ENCODE assay signal across 14 cellular contexts in the genomic region with DNA sequence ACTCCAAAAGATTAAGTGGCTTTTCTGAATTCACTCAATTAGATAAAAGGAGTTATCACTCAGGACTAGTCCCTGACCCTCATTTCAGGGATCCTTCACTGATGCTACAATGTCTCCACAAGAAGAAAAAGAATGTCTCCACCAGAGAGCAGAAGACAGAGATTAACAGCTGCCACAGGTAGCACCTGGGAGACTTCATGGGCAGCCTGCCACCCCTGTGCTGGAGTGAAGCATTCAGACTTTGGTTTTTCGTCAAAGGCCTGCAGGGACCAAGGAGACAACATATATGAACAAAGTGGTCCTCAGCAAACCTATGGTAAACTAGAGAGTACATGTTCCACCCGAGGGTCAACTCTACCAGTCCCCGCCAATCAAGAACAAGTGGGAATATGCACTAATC.
DNase-seq lines count a peak whose midpoint lies in the region; ATAC-seq and TF ChIP-seq lines count a peak whose summit lies in the region.
"Had no signal": no experiment of that assay in that cellular context is flagged by ENCODE, and none has a peak within 500 bp of the region (broad histone marks: within the 10 kb centered on the region; RNA-seq: fewer than 3 reads in every experiment).

No MANE protein-coding gene starts in this region.

- TF ChIP-seq EP300 in stomach (IDR thresholded peaks at IDR 0.05): no peak

- H3K27ac Mint-ChIP-seq in WTC11 (peak overlapping the region; percentile 32; the same call in 1 of the 2 replicates), T-helper 17 cell (no peak overlapping the region)
- H3K27ac Mint-ChIP-seq: CD4-positive, alpha-beta T cell had no signal

- H3K9me3 Mint-ChIP-seq in WTC11: no peaks in the 10 kb centered on the region
- H3K9me3 Mint-ChIP-seq: CD4-positive, alpha-beta T cell had no signal

- no peak overlapping the region for H3K9ac ChIP-seq in HUES48 (ENCODE audit: low read depth, low read length)
- no peak overlapping the region for H3K9ac ChIP-seq in mesenchymal stem cell (ENCODE audit: low read length)
- H3K9ac ChIP-seq: GM23248 had no signal

- H4K8ac ChIP-seq in mesenchymal stem cell (ENCODE audit: low read length): no peak overlapping the region

- CTCF ChIA-PET in WTC11 (lab: Charles Lee): interaction anchor here (1.3 kb wide), 1 partner anchor 263 kb away, joined by 5 read pairs; no protein-coding TSS in a partner anchor

- no peak for DNase-seq in WTC11 (ENCODE audit: low spot score)
- DNase-seq in mesenchymal stem cell: no peak
- peak; percentile 26 for DNase-seq in stomach
- no peak for DNase-seq in BE2C
- no peak for DNase-seq in T-helper 17 cell
- DNase-seq: ACHN; Caco-2; CD4-positive, alpha-beta T cell; GM23248; H7; KG1 had no signal

- no peaks in the 10 kb centered on the region for H3K79me1 ChIP-seq in mesenchymal stem cell (replicated peaks; ENCODE audit: low read length, poor library complexity, severe bottlenecking)

- H3K27me3 Mint-ChIP-seq in WTC11 (ENCODE audit: low read depth): no peaks in the 10 kb centered on the region
- H3K27me3 Mint-ChIP-seq in T-helper 17 cell: no peaks in the 10 kb centered on the region
- H3K27me3 Mint-ChIP-seq: CD4-positive, alpha-beta T cell had no signal

- no peak overlapping the region for H2BK12ac ChIP-seq in mesenchymal stem cell (ENCODE audit: low read length in 2 of 2)

- H3K4me3 Mint-ChIP-seq in WTC11: no peak overlapping the region
- H3K4me3 Mint-ChIP-seq in T-helper 17 cell: no peak overlapping the region
- H3K4me3 Mint-ChIP-seq: CD4-positive, alpha-beta T cell had no signal

- H2AK5ac ChIP-seq in mesenchymal stem cell (ENCODE audit: low read length, severe bottlenecking): no peak overlapping the region

- TF ChIP-seq CTCF in WTC11 (IDR thresholded peaks at IDR 0.05) (no peak), stomach (IDR thresholded peaks at IDR 0.05) (no peak), BE2C (IDR thresholded peaks at IDR 0.05; ENCODE audit: low read depth, low read length) (no peak)

- no peak overlapping the region for H3K14ac ChIP-seq in mesenchymal stem cell (ENCODE audit: low read length in 2 of 2)

- H3K27ac ChIP-seq in HUES48 (ENCODE audit: low read depth, low read length) (peak overlapping the region; percentile 68), mesenchymal stem cell (ENCODE audit: low read length, poor library complexity, severe bottlenecking) (no peak overlapping the region), stomach (no peak overlapping the region)
- H3K27ac ChIP-seq: C4-2B, GM23248 had no signal

- WGBS in mesenchymal stem cell: 78% methylated on average over 1 of the region's 3 CpGs
- WGBS in stomach, 5 donors: 74 to 90% (median 82%) methylated on average over 3 of the region's 3 CpGs

- H3K4me1 Mint-ChIP-seq in WTC11: peaks cover 48% of the 10 kb centered on the region
- H3K4me1 Mint-ChIP-seq in T-helper 17 cell: peaks cover 9% of the 10 kb centered on the region

- H2BK5ac ChIP-seq in mesenchymal stem cell (ENCODE audit: low read depth, low read length, poor library complexity, severe bottlenecking): no peak overlapping the region

- H3K4me1 ChIP-seq in HUES48 (ENCODE audit: control insufficient read depth, insufficient read depth, low read length): peaks cover 35% of the 10 kb centered on the region
- H3K4me1 ChIP-seq in mesenchymal stem cell (ENCODE audit: control insufficient read depth, insufficient read depth, low read depth, low read length): no peaks in the 10 kb centered on the region
- peaks cover 0 to 19% (median 7%) of the 10 kb centered on the region in 4 donors for H3K4me1 ChIP-seq in stomach
- no peaks in the 10 kb centered on the region for H3K4me1 ChIP-seq in BE2C
- H3K4me1 ChIP-seq: Caco-2 had no signal

- H3K18ac ChIP-seq in mesenchymal stem cell (ENCODE audit: low read depth in 1 of 2, low read length in 2 of 2): no peak overlapping the region

- no peak overlapping the region for H4K91ac ChIP-seq in mesenchymal stem cell (ENCODE audit: low read length)

- H3K27me3 ChIP-seq in HUES48 (ENCODE audit: control insufficient read depth, insufficient read depth, low read length): no peaks in the 10 kb centered on the region
- H3K27me3 ChIP-seq in mesenchymal stem cell (ENCODE audit: control insufficient read depth in 1 of 2, insufficient read depth in 1 of 2, low read length in 2 of 2): no peaks in the 10 kb centered on the region
- H3K27me3 ChIP-seq in stomach: no peaks in the 10 kb centered on the region
- no peaks in the 10 kb centered on the region for H3K27me3 ChIP-seq in BE2C

- H2BK120ac ChIP-seq in mesenchymal stem cell (ENCODE audit: low read depth, low read length): no peak overlapping the region

- no peak overlapping the region for H3K4ac ChIP-seq in mesenchymal stem cell (ENCODE audit: low read depth in 1 of 2, low read length in 2 of 2)

- H3K36me3 ChIP-seq in HUES48 (ENCODE audit: control insufficient read depth, insufficient read depth, low read length) (no peaks in the 10 kb centered on the region), mesenchymal stem cell (ENCODE audit: control insufficient read depth in 1 of 2, insufficient read depth in 2 of 2, low read depth in 1 of 2, low read length in 2 of 2) (no peaks in the 10 kb centered on the region), stomach (no peaks in the 10 kb centered on the region), BE2C (no peaks in the 10 kb centered on the region)

- no peaks in the 10 kb centered on the region for H3K36me3 Mint-ChIP-seq in WTC11
- H3K36me3 Mint-ChIP-seq in T-helper 17 cell (ENCODE audit: low read depth): peaks cover 5% of the 10 kb centered on the region

- POLR2A ChIA-PET in WTC11 (lab: Charles Lee): no interaction called here

- TF ChIP-seq POLR2A in stomach (IDR thresholded peaks at IDR 0.05): no peak

- no peak overlapping the region for H3K4me3 ChIP-seq in HUES48 (ENCODE audit: low read depth, low read length)
- no peak overlapping the region for H3K4me3 ChIP-seq in mesenchymal stem cell (ENCODE audit: insufficient read depth in 1 of 2, low read depth in 1 of 2, low read length in 2 of 2)
- no peak overlapping the region for H3K4me3 ChIP-seq in stomach
- no peak overlapping the region for H3K4me3 ChIP-seq in BE2C (ENCODE audit: low read depth, low read length)
- H3K4me3 ChIP-seq: GM23248 had no signal

- H2BK15ac ChIP-seq in mesenchymal stem cell (ENCODE audit: low read depth, poor library complexity, severe bottlenecking): no peak overlapping the region

- intact Hi-C loops in stomach (cut with DNase I; ENCODE audit: low total_unique reads): no loop called here

- no peak overlapping the region for H3K23ac ChIP-seq in mesenchymal stem cell (ENCODE audit: low read length in 2 of 2)

- H3K4me2 ChIP-seq in mesenchymal stem cell (ENCODE audit: low read length, poor library complexity, severe bottlenecking): no peak overlapping the region

- H2AFZ ChIP-seq in mesenchymal stem cell (ENCODE audit: low read depth, low read length): peak overlapping the region; percentile 14
- H2AFZ ChIP-seq: GM23248 had no signal

- ATAC-seq in WTC11 (no peak), GM18502 (IDR thresholded peaks at IDR 0.05; ENCODE audit: poor library complexity, unreplicated experiment) (no peak), T-helper 17 cell (no peak)

- H3K9me3 ChIP-seq in HUES48 (ENCODE audit: control insufficient read depth, insufficient read depth, low read length) (no peaks in the 10 kb centered on the region), mesenchymal stem cell (ENCODE audit: control insufficient read depth, low read length) (no peaks in the 10 kb centered on the region), stomach (no peaks in the 10 kb centered on the region), BE2C (no peaks in the 10 kb centered on the region), T-helper 17 cell (ENCODE audit: control insufficient read depth, low read length, poor library complexity, severe bottlenecking) (no peaks in the 10 kb centered on the region)
- H3K9me3 ChIP-seq: Caco-2 had no signal

TF ChIP-seq in WTC11, 78 proteins besides CTCF, POLR2A, EP300 and RAD21 (continues in another document):
- TF ChIP-seq, protein P1, sequence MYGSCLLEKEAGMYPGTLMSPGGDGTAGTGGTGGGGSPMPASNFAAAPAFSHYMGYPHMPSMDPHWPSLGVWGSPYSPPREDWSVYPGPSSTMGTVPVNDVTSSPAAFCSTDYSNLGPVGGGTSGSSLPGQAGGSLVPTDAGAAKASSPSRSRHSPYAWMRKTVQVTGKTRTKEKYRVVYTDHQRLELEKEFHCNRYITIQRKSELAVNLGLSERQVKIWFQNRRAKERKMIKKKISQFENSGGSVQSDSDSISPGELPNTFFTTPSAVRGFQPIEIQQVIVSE (CRISPR knock-in tag; IDR thresholded peaks at IDR 0.05; ENCODE audit: borderline replicate concordance): no peak
- TF ChIP-seq, protein P2, sequence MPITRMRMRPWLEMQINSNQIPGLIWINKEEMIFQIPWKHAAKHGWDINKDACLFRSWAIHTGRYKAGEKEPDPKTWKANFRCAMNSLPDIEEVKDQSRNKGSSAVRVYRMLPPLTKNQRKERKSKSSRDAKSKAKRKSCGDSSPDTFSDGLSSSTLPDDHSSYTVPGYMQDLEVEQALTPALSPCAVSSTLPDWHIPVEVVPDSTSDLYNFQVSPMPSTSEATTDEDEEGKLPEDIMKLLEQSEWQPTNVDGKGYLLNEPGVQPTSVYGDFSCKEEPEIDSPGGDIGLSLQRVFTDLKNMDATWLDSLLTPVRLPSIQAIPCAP (CRISPR knock-in tag; IDR thresholded peaks at IDR 0.05): no peak
- TF ChIP-seq, protein P3, sequence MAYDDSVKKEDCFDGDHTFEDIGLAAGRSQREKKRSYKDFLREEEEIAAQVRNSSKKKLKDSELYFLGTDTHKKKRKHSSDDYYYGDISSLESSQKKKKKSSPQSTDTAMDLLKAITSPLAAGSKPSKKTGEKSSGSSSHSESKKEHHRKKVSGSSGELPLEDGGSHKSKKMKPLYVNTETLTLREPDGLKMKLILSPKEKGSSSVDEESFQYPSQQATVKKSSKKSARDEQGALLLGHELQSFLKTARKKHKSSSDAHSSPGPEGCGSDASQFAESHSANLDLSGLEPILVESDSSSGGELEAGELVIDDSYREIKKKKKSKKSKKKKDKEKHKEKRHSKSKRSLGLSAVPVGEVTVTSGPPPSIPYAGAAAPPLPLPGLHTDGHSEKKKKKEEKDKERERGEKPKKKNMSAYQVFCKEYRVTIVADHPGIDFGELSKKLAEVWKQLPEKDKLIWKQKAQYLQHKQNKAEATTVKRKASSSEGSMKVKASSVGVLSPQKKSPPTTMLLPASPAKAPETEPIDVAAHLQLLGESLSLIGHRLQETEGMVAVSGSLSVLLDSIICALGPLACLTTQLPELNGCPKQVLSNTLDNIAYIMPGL (CRISPR knock-in tag; IDR thresholded peaks at IDR 0.05): no peak
- TF ChIP-seq RELA (CRISPR knock-in tag; IDR thresholded peaks at IDR 0.05; ENCODE audit: borderline replicate concordance) (no peak), NR3C1 (CRISPR knock-in tag; conservative IDR thresholded peaks at IDR 0.05; ENCODE audit: low read depth) (no peak), NR1H2 (CRISPR knock-in tag; IDR thresholded peaks at IDR 0.05) (no peak), RORB (CRISPR knock-in tag; IDR thresholded peaks at IDR 0.05) (no peak), TEAD1 (CRISPR knock-in tag; IDR thresholded peaks at IDR 0.05) (no peak)
